ENCODE assay signal across 1 cellular context in genomic region chr15:49627407-49627877, GRCh38.
TF ChIP-seq lines count a peak whose summit lies in the region.

No MANE protein-coding gene starts in this region.

TF ChIP-seq in IMR-90, 13 proteins besides CTCF, POLR2A, EP300 and RAD21 (continued from another document):
- TF ChIP-seq ELK1 (IDR thresholded peaks at IDR 0.05; ENCODE audit: borderline replicate concordance, low read depth, low read length), result no peak
- no peak for TF ChIP-seq RCOR1 (IDR thresholded peaks at IDR 0.05; ENCODE audit: insufficient replicate concordance, low read length)
- TF ChIP-seq USF2 (IDR thresholded peaks at IDR 0.05; ENCODE audit: low read depth, low read length), result no peak
- TF ChIP-seq CHD1 (IDR thresholded peaks at IDR 0.05; ENCODE audit: low read depth, low read length), result no peak
